15 cellular contexts compared by ENCODE assay signal in the genomic region with DNA sequence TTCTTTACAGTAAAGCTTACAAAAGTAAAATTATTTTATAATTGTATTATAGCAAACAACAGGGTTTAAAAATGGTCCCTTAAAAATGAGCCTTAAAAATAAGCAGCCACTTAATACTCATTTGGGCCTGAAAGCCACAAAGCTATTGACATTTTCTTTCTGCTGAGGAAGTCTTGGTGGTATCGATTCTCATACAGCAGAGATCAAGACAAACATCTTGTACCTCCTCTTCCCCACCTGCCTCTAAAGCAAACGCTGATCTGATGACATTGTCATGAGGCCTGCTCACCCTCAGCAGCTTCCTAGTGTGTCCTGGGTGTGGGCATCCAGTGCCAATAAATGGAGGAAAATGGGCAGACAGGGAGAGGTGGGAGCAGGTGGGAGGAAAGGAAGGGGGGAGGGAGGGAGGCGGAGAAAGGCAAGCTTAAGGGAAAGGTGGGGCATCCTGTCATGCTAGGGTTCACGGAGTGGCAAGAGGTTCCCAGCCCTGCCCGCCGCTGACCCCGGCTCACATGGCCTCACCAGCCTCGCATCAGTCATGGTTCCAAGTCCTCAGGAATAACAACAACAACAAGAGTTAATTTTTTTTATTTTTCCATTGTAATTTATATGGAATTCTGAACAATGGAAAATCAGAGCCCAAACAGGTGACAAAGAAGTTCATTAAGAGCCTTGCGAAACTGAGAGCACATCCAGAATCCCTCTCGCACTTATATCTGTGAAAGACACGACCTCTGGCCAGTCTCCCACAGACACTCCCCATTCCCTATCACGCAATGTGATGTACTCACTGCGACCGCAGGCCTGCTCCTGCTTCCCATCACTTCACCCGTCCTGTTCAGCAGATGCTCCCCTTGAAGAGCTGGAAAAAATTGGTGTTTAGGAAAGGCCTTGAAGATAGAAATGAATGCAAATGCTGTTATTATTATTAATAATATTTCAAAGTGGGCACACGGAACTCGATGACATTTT. TPM values are rescaled to one million over a fixed set of nuclear protein-coding genes. Genes with fewer than 3 reads are reported as not detected.
DNase-seq lines count a peak whose midpoint lies in the region; ATAC-seq and TF ChIP-seq lines count a peak whose summit lies in the region.
"Had no signal": no experiment of that assay in that cellular context is flagged by ENCODE, and none has a peak within 500 bp of the region (broad histone marks: within the 10 kb centered on the region; RNA-seq: fewer than 3 reads in every experiment).

No MANE protein-coding gene starts in this region.

- peaks cover 3% of the 10 kb centered on the region for H3K4me1 ChIP-seq in KMS-11 (ENCODE audit: low read depth, poor library complexity, severe bottlenecking)
- H3K4me1 ChIP-seq: right lobe of liver had no signal

- peak overlapping the region; percentile 6; the same call in 1 of the 2 replicates for H3K4me2 ChIP-seq in KMS-11

- H3K27ac ChIP-seq in KMS-11 = no peak overlapping the region
- H3K27ac ChIP-seq: cardiac muscle cell, right lobe of liver had no signal

- H3K79me2 ChIP-seq in KMS-11 (ENCODE audit: insufficient read depth, low read depth) = no peaks in the 10 kb centered on the region

- POLR2A ChIA-PET in activated CD4-positive, alpha-beta T cell treated with anti-CD3 and anti-CD28 coated beads for 36 hours (lab: Charles Lee) = no interaction called here

- no peaks in the 10 kb centered on the region for H3K36me3 Mint-ChIP-seq in activated CD4-positive, alpha-beta T cell treated with anti-CD3 and anti-CD28 coated beads for 36 hours (ENCODE audit: low read depth)
- H3K36me3 Mint-ChIP-seq: type B pancreatic cell had no signal

- H3K9ac ChIP-seq in KMS-11 = no peak overlapping the region

- no peaks in the 10 kb centered on the region for H3K27me3 Mint-ChIP-seq in activated CD4-positive, alpha-beta T cell treated with anti-CD3 and anti-CD28 coated beads for 36 hours

- peak overlapping the region; percentile 39 for H3K27ac Mint-ChIP-seq in activated CD4-positive, alpha-beta T cell treated with anti-CD3 and anti-CD28 coated beads for 36 hours
- H3K27ac Mint-ChIP-seq: effector memory CD8-positive, alpha-beta T cell; type B pancreatic cell had no signal

- peak; percentile 22 for DNase-seq in activated CD4-positive, alpha-beta T cell treated with anti-CD3 and anti-CD28 coated beads for 36 hours
- DNase-seq in activated CD4-positive, alpha-beta T cell treated with anti-CD3 and anti-CD28 coated beads for 4 hours = no peak
- DNase-seq in DMS79 treated with DMSO at 0.1 percent for 48 hours (lab: John Stamatoyannopoulos, UW) (peak; percentile 36), islet precursor cell (peak; percentile 40), NCI-H128 (lab: John Stamatoyannopoulos, UW; ENCODE audit: unreplicated experiment) (no peak), cerebellar cortex (ENCODE audit: low spot score) (no peak), putamen (ENCODE audit: low spot score) (no peak)
- DNase-seq: effector memory CD8-positive, alpha-beta T cell; MV-4-11; stimulated activated CD4-positive, alpha-beta T cell treated with anti-CD3 and anti-CD28 coated beads, Interleukin-4, amount 100 ng/mL, for 1 hour had no signal

- peak; percentile 86 for ATAC-seq in activated CD4-positive, alpha-beta T cell treated with anti-CD3 and anti-CD28 coated beads for 36 hours
- ATAC-seq: effector memory CD8-positive, alpha-beta T cell; right lobe of liver had no signal

- H3K4me3 Mint-ChIP-seq in activated CD4-positive, alpha-beta T cell treated with anti-CD3 and anti-CD28 coated beads for 36 hours = no peak overlapping the region
- H3K4me3 Mint-ChIP-seq: effector memory CD8-positive, alpha-beta T cell; neural crest cell; type B pancreatic cell had no signal

- no peaks in the 10 kb centered on the region for H3K36me3 ChIP-seq in KMS-11 (ENCODE audit: insufficient read depth)
- H3K36me3 ChIP-seq: cardiac muscle cell, right lobe of liver had no signal

- no peak overlapping the region for H3K4me3 ChIP-seq in KMS-11 (IDR thresholded peaks at IDR 0.05; ENCODE audit: insufficient read depth, low read depth, low read length)
- H3K4me3 ChIP-seq: cardiac muscle cell, right lobe of liver had no signal

- TF ChIP-seq CTCF in KMS-11 (conservative IDR thresholded peaks at IDR 0.05; ENCODE audit: low read depth, low read length) = no peak

- intact Hi-C loops in activated CD4-positive, alpha-beta T cell treated with anti-CD3 and anti-CD28 coated beads for 36 hours (cut with DNase I, micrococcal nuclease) = loop anchor here (1.0 to 2.0 kb wide), 2 partner anchors 14 kb away; no protein-coding TSS in a partner anchor

- no peaks in the 10 kb centered on the region for H3K27me3 ChIP-seq in KMS-11 (ENCODE audit: insufficient read depth, low read depth)
- H3K27me3 ChIP-seq: cardiac muscle cell, right lobe of liver had no signal

- no peaks in the 10 kb centered on the region for H4K20me1 ChIP-seq in KMS-11 (ENCODE audit: insufficient read depth)

- H2AFZ ChIP-seq in KMS-11 (ENCODE audit: low read depth) = no peak overlapping the region

- peaks cover 26% of the 10 kb centered on the region for H3K4me1 Mint-ChIP-seq in activated CD4-positive, alpha-beta T cell treated with anti-CD3 and anti-CD28 coated beads for 36 hours

- CTCF ChIA-PET in activated CD4-positive, alpha-beta T cell treated with anti-CD3 and anti-CD28 coated beads for 36 hours (lab: Charles Lee) = interaction anchor here (0.6 to 1.1 kb wide), 2 partner anchors 35 kb away, joined by 3 read pairs; no protein-coding TSS in a partner anchor

- H3K9me3 Mint-ChIP-seq in activated CD4-positive, alpha-beta T cell treated with anti-CD3 and anti-CD28 coated beads for 36 hours (ENCODE audit: low read depth) = no peaks in the 10 kb centered on the region
- H3K9me3 Mint-ChIP-seq: effector memory CD8-positive, alpha-beta T cell; neural crest cell; type B pancreatic cell had no signal

RNA-seq across cellular contexts. Expression of gene ATP11A, which starts 15.1 kb away (rescaled TPM):
- 10 to 100 TPM; 42.1 to 50.7 TPM for total RNA-seq in activated CD4-positive, alpha-beta T cell treated with anti-CD3 and anti-CD28 coated beads for 36 hours

Comparison
In these comparisons a context has a peak if more than half of its experiments do, and no peak if none do; other contexts are left out.
1. DNase-seq: peak in activated CD4-positive, alpha-beta T cell treated with anti-CD3 and anti-CD28 coated beads for 36 hours (single experiment), DMS79 treated with DMSO at 0.1 percent for 48 hours (single experiment) and islet precursor cell (single experiment); none in activated CD4-positive, alpha-beta T cell treated with anti-CD3 and anti-CD28 coated beads for 4 hours (0 of 2), NCI-H128 (single experiment), cerebellar cortex (single experiment) and putamen (single experiment).